Comparison of ENCODE assay signal across 23 cellular contexts in genomic region chr3:146505496-146505895, GRCh38. TPM values are rescaled to one million over a fixed set of nuclear protein-coding genes. Genes with fewer than 3 reads are reported as not detected.
DNase-seq lines count a peak whose midpoint lies in the region; ATAC-seq, FAIRE-seq and TF ChIP-seq lines count a peak whose summit lies in the region.
"Had no signal": no experiment of that assay in that cellular context is flagged by ENCODE, and none has a peak within 500 bp of the region (broad histone marks: within the 10 kb centered on the region; RNA-seq: fewer than 3 reads in every experiment).

No MANE protein-coding gene starts in this region.

- ATAC-seq in IMR-90 (ENCODE audit: low read depth) = no peak
- no peak for ATAC-seq in SK-N-SH treated with all-trans-retinoic acid at 6 μM for 48 hours
- ATAC-seq in body of pancreas = no peak
- ATAC-seq: heart left ventricle, natural killer cell had no signal

- no peak overlapping the region for H3K4me3 Mint-ChIP-seq in CD14-positive monocyte
- H3K4me3 Mint-ChIP-seq: natural killer cell had no signal

- no peaks in the 10 kb centered on the region for H3K9me3 ChIP-seq in IMR-90 (ENCODE audit: control insufficient read depth, insufficient read depth, low read length)
- H3K9me3 ChIP-seq in colonic mucosa = no peaks in the 10 kb centered on the region
- no peaks in the 10 kb centered on the region for H3K9me3 ChIP-seq in body of pancreas
- H3K9me3 ChIP-seq: BE2C, HAP-1, heart left ventricle, uterus had no signal

- intact Hi-C loops in IMR-90 (cut with micrococcal nuclease) (no loop called here), colonic mucosa (cut with DNase I) (no loop called here), CD14-positive monocyte (cut with micrococcal nuclease) (loop anchor here in 1 of 2 donors (10.0 kb wide), 1 partner anchor 49 kb away; no protein-coding TSS in a partner anchor), body of pancreas (cut with DNase I) (no loop called here)

- no peak overlapping the region for H3K27ac ChIP-seq in IMR-90 (ENCODE audit: insufficient read depth, low read length)
- peak overlapping the region; percentile 72 for H3K27ac ChIP-seq in colonic mucosa
- peak overlapping the region in 1 of 4 donors; percentile 72 for H3K27ac ChIP-seq in body of pancreas

- H3K4me3 ChIP-seq in IMR-90 (ENCODE audit: insufficient read depth, low read depth, low read length) = no peak overlapping the region
- no peak overlapping the region for H3K4me3 ChIP-seq in colonic mucosa
- H3K4me3 ChIP-seq in body of pancreas = no peak overlapping the region
- H3K4me3 ChIP-seq: HAP-1, heart left ventricle, skin epidermis, uterus had no signal

- H2BK20ac ChIP-seq in IMR-90 (ENCODE audit: low read depth, low read length) = no peak overlapping the region

- H2AK9ac ChIP-seq in IMR-90 (replicated peaks; ENCODE audit: low read depth, low read length, poor library complexity) = no peak overlapping the region

- WGBS in IMR-90 (ENCODE audit: extremely low coverage in 2 of 2, insufficient read length in 1 of 2), 2 experiments = no CpG with 5 or more reads among the region's 1 CpG
- whole genome bisulfite sequencing in body of pancreas, 2 donors = 94 to 100% methylated on average over 1 of the region's 1 CpG

- no peaks in the 10 kb centered on the region for H3K27me3 Mint-ChIP-seq in CD14-positive monocyte (ENCODE audit: low read depth in 3 of 3)

- H2BK15ac ChIP-seq in IMR-90 (ENCODE audit: low read depth, low read length) = 0 out of 3 replicates have a peak overlapping the region, but pooled peaks have one; percentile 6

- peak overlapping the region in 1 of 7 donors; percentile 12 for H3K27ac Mint-ChIP-seq in CD14-positive monocyte
- H3K27ac Mint-ChIP-seq: natural killer cell had no signal

- H3K27me3 ChIP-seq in IMR-90 (ENCODE audit: control insufficient read depth, insufficient read depth, low read length) (no peaks in the 10 kb centered on the region), colonic mucosa (no peaks in the 10 kb centered on the region), body of pancreas (no peaks in the 10 kb centered on the region)
- H3K27me3 ChIP-seq: BE2C, heart left ventricle, uterus had no signal

- H3K9me3 Mint-ChIP-seq in CD14-positive monocyte = peaks cover 0 to 3% (median 1%) of the 10 kb centered on the region in 7 donors
- H3K9me3 Mint-ChIP-seq: natural killer cell had no signal

- H2BK5ac ChIP-seq in IMR-90 (ENCODE audit: low read depth, low read length, poor library complexity, severe bottlenecking) = no peak overlapping the region

- TF ChIP-seq RAD21 in IMR-90 (IDR thresholded peaks at IDR 0.05; ENCODE audit: low read length) = no peak

- H3K9me1 ChIP-seq in IMR-90 (ENCODE audit: insufficient read depth, low read length) = no peaks in the 10 kb centered on the region; the same call in 1 of the 2 replicates

- H3K79me1 ChIP-seq in IMR-90 (ENCODE audit: low read depth in 1 of 2, low read length in 2 of 2) = no peaks in the 10 kb centered on the region

- POLR2A ChIA-PET in IMR-90 (lab: Charles Lee; ENCODE audit: unreplicated experiment) = no interaction called here

- DNase-seq in IMR-90 (no peak), colonic mucosa (no peak), CD14-positive monocyte (ENCODE audit: low spot score) (no peak), body of pancreas (no peak)
- no peak for DNase-seq in effector CD4-positive, alpha-beta T cell
- DNase-seq: activated gamma-delta T cell treated with Interleukin-2 at 50 U/mL for 16 hours; anterior cingulate cortex; BE2C; heart left ventricle; natural killer cell; NCI-H2171; NCI-H748 treated with DMSO at 0.1 percent for 48 hours; stimulated activated CD4-positive, alpha-beta T cell treated with anti-CD3 and anti-CD28 coated beads, Interleukin-4, amount 100 ng/mL, for 4 hours; T-helper 9 cell; uterus had no signal

- BruUV-seq in IMR-90 (replicated peaks; lab: Mats Ljungman, UMichigan) = no TSS peak

- no peak overlapping the region for H2AK5ac ChIP-seq in IMR-90 (ENCODE audit: low read depth, low read length)

- dilution Hi-C loops in IMR-90 (cut with HindIII; ENCODE audit: low sequenced_read_pairs, unreplicated experiment) = no loop called here

- TF ChIP-seq POLR2A in IMR-90 (IDR thresholded peaks at IDR 0.05; ENCODE audit: low read depth, low read length) (no peak), body of pancreas (IDR thresholded peaks at IDR 0.05) (no peak)

- peak; percentile 13 for FAIRE-seq in islet of Langerhans (lab: Jason Lieb, UNC)
- FAIRE-seq: GM19239 had no signal

- H4K91ac ChIP-seq in IMR-90 (ENCODE audit: insufficient read depth, low read depth, low read length) = no peak overlapping the region

- no peak overlapping the region for H3K4me2 ChIP-seq in IMR-90 (ENCODE audit: low read depth, low read length)

- no peak overlapping the region for H2AFZ ChIP-seq in IMR-90 (replicated peaks; ENCODE audit: low read length, poor library complexity)

- H3K4me1 Mint-ChIP-seq in CD14-positive monocyte = peaks cover 27% of the 10 kb centered on the region

- H3K4me1 ChIP-seq in IMR-90 (ENCODE audit: control insufficient read depth, insufficient read depth, low read length) = peaks cover 8% of the 10 kb centered on the region; the same call in 1 of the 2 replicates
- peaks cover 6% of the 10 kb centered on the region for H3K4me1 ChIP-seq in colonic mucosa
- peaks cover 36% of the 10 kb centered on the region for H3K4me1 ChIP-seq in body of pancreas
- H3K4me1 ChIP-seq: BE2C, uterus had no signal

- H4K5ac ChIP-seq in IMR-90 (ENCODE audit: low read depth, low read length) = no peak overlapping the region

- no peaks in the 10 kb centered on the region for H3K36me3 ChIP-seq in IMR-90 (ENCODE audit: control insufficient read depth, insufficient read depth, low read length)
- H3K36me3 ChIP-seq in colonic mucosa = no peaks in the 10 kb centered on the region
- no peaks in the 10 kb centered on the region for H3K36me3 ChIP-seq in body of pancreas (replicated peaks in 1 of 2; ENCODE audit: insufficient read depth in 1 of 2, low read depth in 2 of 2)
- H3K36me3 ChIP-seq: BE2C, HAP-1, heart left ventricle, uterus had no signal

- in situ Hi-C loops in IMR-90 (cut with MboI; ENCODE audit: low sequenced_read_pairs) = no loop called here

- no peak overlapping the region for H3K14ac ChIP-seq in IMR-90 (replicated peaks; ENCODE audit: low read depth, low read length)

- H3K36me3 Mint-ChIP-seq in CD14-positive monocyte = peaks cover 6 to 7% of the 10 kb centered on the region in 2 donors
- H3K36me3 Mint-ChIP-seq: natural killer cell had no signal

- H3K56ac ChIP-seq in IMR-90 (ENCODE audit: extremely low read depth, insufficient read depth, low read length) = no peak overlapping the region

- H2BK120ac ChIP-seq in IMR-90 (ENCODE audit: low read depth, low read length) = no peak overlapping the region

- CTCF ChIA-PET in IMR-90 (lab: Yijun Ruan, JAX) = no interaction called here

- no peak overlapping the region for H3K23ac ChIP-seq in IMR-90 (ENCODE audit: low read depth, low read length)

- H3K9ac ChIP-seq in IMR-90 (ENCODE audit: low read depth, low read length) (no peak overlapping the region), colonic mucosa (ENCODE audit: low read depth in 2 of 2, low read length in 2 of 2) (no peak overlapping the region)

- TF ChIP-seq CTCF in IMR-90 (conservative IDR thresholded peaks at IDR 0.05; ENCODE audit: low read depth, low read length) (no peak), colonic mucosa (IDR thresholded peaks at IDR 0.05) (no peak), CD14-positive monocyte (IDR thresholded peaks at IDR 0.05) (no peak), body of pancreas (IDR thresholded peaks at IDR 0.05) (no peak)

- no peak overlapping the region for H4K8ac ChIP-seq in IMR-90 (ENCODE audit: low read depth in 2 of 2, low read length in 2 of 2)

- peak overlapping the region; percentile 49; the same call in 1 of the 2 replicates for H3K18ac ChIP-seq in IMR-90 (ENCODE audit: low read depth, low read length)

- no peak overlapping the region for H3K4ac ChIP-seq in IMR-90 (ENCODE audit: low read depth, low read length)

- no peaks in the 10 kb centered on the region for H4K20me1 ChIP-seq in IMR-90 (ENCODE audit: insufficient read depth, low read length)

TF ChIP-seq in IMR-90, 13 proteins besides CTCF, POLR2A, EP300 and RAD21 (continues in another document):
- TF ChIP-seq CHD1 (IDR thresholded peaks at IDR 0.05; ENCODE audit: low read depth, low read length) = no peak
- no peak for TF ChIP-seq FOS (IDR thresholded peaks at IDR 0.05; ENCODE audit: low read depth, low read length)

TF ChIP-seq in SK-N-SH treated with all-trans-retinoic acid at 6 μM for 48 hours, 23 proteins besides CTCF, POLR2A, EP300 and RAD21 (continues in another document):
- no peak for TF ChIP-seq ARNTL (CRISPR knock-in tag; IDR thresholded peaks at IDR 0.05; ENCODE audit: borderline replicate concordance, low read depth)
- no peak for TF ChIP-seq SNAI2 (CRISPR knock-in tag; IDR thresholded peaks at IDR 0.05)

RNA-seq across cellular contexts. Expression of gene PLSCR2, which starts 36.1 kb away (rescaled TPM):
- total RNA-seq in IMR-90 (2012; rRNA removed) (not detected in 2 replicates), colonic mucosa (under 1 TPM; 0.90 to 0.94 TPM), body of pancreas (not detected)
- polyA plus RNA-seq in IMR-90 (2012; rRNA removed) (not detected in 2 replicates), CD14-positive monocyte (not detected)
- polyA plus RNA-seq in IMR-90 (2012; cell fraction: cytosol; rRNA removed) = not detected in 2 replicates
- not detected in 2 replicates for polyA plus RNA-seq in IMR-90 (2012; cell fraction: nucleus; rRNA removed; ENCODE audit: low replicate concordance)
- total RNA-seq: cerebellum, epithelial cell of proximal tubule, G401, heart left ventricle, uterus had no signal
- polyA plus RNA-seq: heart left ventricle had no signal

RNA-seq across cellular contexts. Expression of gene PLSCR1, which starts 38.9 kb away (rescaled TPM):
- total RNA-seq in IMR-90 (2012; rRNA removed) (5.6 and 11.7 TPM in 2 replicates), colonic mucosa (100 to 1,000 TPM in 1 of 2 donors, 10 to 100 TPM in 1; 99.0 to 180 TPM), body of pancreas (10 to 100 TPM; 61.7 to 64.9 TPM)
- polyA plus RNA-seq in IMR-90 (2012; rRNA removed) (11.5 and 13.2 TPM in 2 replicates), CD14-positive monocyte (100 to 1,000 TPM; 127 to 221 TPM)
- 10.0 and 10.3 TPM in 2 replicates for polyA plus RNA-seq in IMR-90 (2012; cell fraction: cytosol; rRNA removed)
- polyA plus RNA-seq in IMR-90 (2012; cell fraction: nucleus; rRNA removed; ENCODE audit: low replicate concordance) = 4.8 and 15.0 TPM in 2 replicates
- total RNA-seq: G401 had no signal
